Comparison of ENCODE assay signal across 9 cellular contexts in genomic region chr16:67562526-67562917, GRCh38. TPM values are rescaled to one million over a fixed set of nuclear protein-coding genes. Genes with fewer than 3 reads are reported as not detected.
DNase-seq lines count a peak whose midpoint lies in the region; ATAC-seq, FAIRE-seq and TF ChIP-seq lines count a peak whose summit lies in the region.
"Had no signal": no experiment of that assay in that cellular context is flagged by ENCODE, and none has a peak within 500 bp of the region (broad histone marks: within the 10 kb centered on the region; RNA-seq: fewer than 3 reads in every experiment).

Gene CTCF, plus strand, starts transcription at chr16:67562526. Its CDS starts 48,307 bp downstream, at chr16:67610833.

- H3K4me1 ChIP-seq in endothelial cell of umbilical vein (ENCODE audit: control insufficient read depth, extremely low read depth, insufficient read depth, low read length) = peaks cover 18% of the 10 kb centered on the region

- H3K27me3 Mint-ChIP-seq in activated CD4-positive, alpha-beta memory T cell treated with anti-CD3 and anti-CD28 coated beads, Interleukin-2, amount 10 ng/mL, durations not matched to agents 7 days and 5 days = no peaks in the 10 kb centered on the region

- no peaks in the 10 kb centered on the region for H3K9me1 ChIP-seq in endothelial cell of umbilical vein (replicated peaks; ENCODE audit: control insufficient read depth, extremely low read depth, insufficient read depth, low read length)

- intact Hi-C loops in endothelial cell of umbilical vein (cut with micrococcal nuclease) = loop anchor here (1.0 to 5.0 kb wide), 8 partner anchors 15 to 280 kb away; partner anchors contain the start of genes ACD, PARD6A and THAP11

- H3K27ac Mint-ChIP-seq in activated CD4-positive, alpha-beta memory T cell treated with anti-CD3 and anti-CD28 coated beads, Interleukin-2, amount 10 ng/mL, durations not matched to agents 7 days and 5 days = peak within 1 kb of the TSS; percentile 93

- H3K4me3 ChIP-seq in endothelial cell of umbilical vein (replicated peaks in 1 of 3; ENCODE audit: insufficient read depth in 1 of 3, low read depth in 1 of 3, low read length in 3 of 3) = peak within 1 kb of the TSS; percentile 70 to 94 (median 91)

- H3K9ac ChIP-seq in endothelial cell of umbilical vein (replicated peaks; ENCODE audit: extremely low read depth, insufficient read depth, low read length) = peak within 1 kb of the TSS; percentile 98

- BruUV-seq in endothelial cell of umbilical vein (replicated peaks; lab: Mats Ljungman, UMichigan) = no TSS peak

- H3K4me2 ChIP-seq in endothelial cell of umbilical vein (ENCODE audit: insufficient read depth, low read length) = peak within 1 kb of the TSS; percentile 90

- no peaks in the 10 kb centered on the region for H3K9me3 Mint-ChIP-seq in activated CD4-positive, alpha-beta memory T cell treated with anti-CD3 and anti-CD28 coated beads, Interleukin-2, amount 10 ng/mL, durations not matched to agents 7 days and 5 days

- POLR2A ChIA-PET in activated CD4-positive, alpha-beta memory T cell treated with anti-CD3 and anti-CD28 coated beads, Interleukin-2, amount 10 ng/mL, durations not matched to agents 7 days and 5 days (lab: Charles Lee) = interaction anchor here (0.5 to 11.1 kb wide), 35 partner anchors 11 to 579 kb away, joined by 3 to 277 read pairs (median 6); partner anchors contain the start of genes ACD, ATP6V0D1, C16orf86 and CARMIL2
- POLR2A ChIA-PET in endothelial cell of umbilical vein (lab: Charles Lee) = interaction anchor here (0.6 to 3.0 kb wide), 5 partner anchors 15 to 397 kb away, joined by 3 to 24 read pairs (median 4); no protein-coding TSS in a partner anchor

- peaks cover 45% of the 10 kb centered on the region for H3K79me2 ChIP-seq in endothelial cell of umbilical vein (ENCODE audit: control insufficient read depth, insufficient read depth, low read length)

- H3K27me3 ChIP-seq in endothelial cell of umbilical vein (ENCODE audit: control insufficient read depth in 2 of 2, insufficient read depth in 2 of 2, low read length in 2 of 2) = no peaks in the 10 kb centered on the region

- CTCF ChIA-PET in activated CD4-positive, alpha-beta memory T cell treated with anti-CD3 and anti-CD28 coated beads, Interleukin-2, amount 10 ng/mL, durations not matched to agents 7 days and 5 days (lab: Charles Lee) = interaction anchor here (0.6 to 11.4 kb wide), 25 partner anchors 9 to 523 kb away, joined by 3 to 334 read pairs (median 4); partner anchors contain the start of genes ACD, ATP6V0D1, C16orf86 and CARMIL2
- CTCF ChIA-PET in endothelial cell of umbilical vein (lab: Charles Lee) = interaction anchor here (0.9 to 9.9 kb wide), 23 partner anchors 9 to 110 kb away, joined by 3 to 177 read pairs (median 5); partner anchors contain the start of genes ACD, C16orf86, CARMIL2 and ENKD1

- H3K4me3 Mint-ChIP-seq in activated CD4-positive, alpha-beta memory T cell treated with anti-CD3 and anti-CD28 coated beads, Interleukin-2, amount 10 ng/mL, durations not matched to agents 7 days and 5 days = peak within 1 kb of the TSS; percentile 86

- TF ChIP-seq CTCF in endothelial cell of umbilical vein (IDR thresholded peaks at IDR 0.05; ENCODE audit: extremely low read depth in 1 of 2, insufficient read depth in 1 of 2, low read depth in 1 of 2, low read length in 2 of 2) = peak; percentile 47 to 74

- H4K20me1 ChIP-seq in endothelial cell of umbilical vein (replicated peaks; ENCODE audit: control insufficient read depth, extremely low read depth, insufficient read depth, low read length) = no peaks in the 10 kb centered on the region

- peaks cover 45% of the 10 kb centered on the region for H3K4me1 Mint-ChIP-seq in activated CD4-positive, alpha-beta memory T cell treated with anti-CD3 and anti-CD28 coated beads, Interleukin-2, amount 10 ng/mL, durations not matched to agents 7 days and 5 days

- FAIRE-seq in endothelial cell of umbilical vein (lab: Jason Lieb, UNC) = no peak
- FAIRE-seq: endometrium had no signal

- peak; percentile 23 for ATAC-seq in GM18870 (IDR thresholded peaks at IDR 0.05; ENCODE audit: unreplicated experiment)
- peak; percentile 40 for ATAC-seq in HG03103 (IDR thresholded peaks at IDR 0.05; ENCODE audit: low read depth, unreplicated experiment)

- H2AFZ ChIP-seq in endothelial cell of umbilical vein (ENCODE audit: low read depth, low read length) = peak within 1 kb of the TSS; percentile 63

- no peak for TF ChIP-seq POLR2A in endothelial cell of umbilical vein (IDR thresholded peaks at IDR 0.05; ENCODE audit: low read depth, low read length)

- DNase-seq in Ammon's horn (ENCODE audit: low spot score) (peak; percentile 83), NCI-H446 treated with DMSO at 0.1 percent for 48 hours (lab: John Stamatoyannopoulos, UW) (peak; percentile 68), endothelial cell of umbilical vein (ENCODE audit: low read depth, low spot score) (peak; percentile 65), middle frontal gyrus (ENCODE audit: extremely low spot score, low spot score) (peak; percentile 60)
- peak; percentile 85 for DNase-seq in activated CD4-positive, alpha-beta memory T cell treated with anti-CD3 and anti-CD28 coated beads, Interleukin-2, amount 10 ng/mL, durations not matched to agents 7 days and 5 days
- DNase-seq in stimulated activated CD8-positive, alpha-beta memory T cell treated with anti-CD3 and anti-CD28 coated beads, Interleukin-4, amount 100 ng/mL, for 24 hours (ENCODE audit: low read depth) = peak; percentile 68

- H3K36me3 ChIP-seq in endothelial cell of umbilical vein (ENCODE audit: control insufficient read depth in 2 of 2, extremely low read depth in 1 of 2, insufficient read depth in 2 of 2, low read length in 2 of 2) = no peaks in the 10 kb centered on the region

- peaks cover 19% of the 10 kb centered on the region for H3K36me3 Mint-ChIP-seq in activated CD4-positive, alpha-beta memory T cell treated with anti-CD3 and anti-CD28 coated beads, Interleukin-2, amount 10 ng/mL, durations not matched to agents 7 days and 5 days (ENCODE audit: low read depth)

- dilution Hi-C loops in endothelial cell of umbilical vein (cut with MboI; ENCODE audit: extremely low pct_ligation_motif_present, low sequenced_read_pairs) = no loop called here

- H3K27ac ChIP-seq in endothelial cell of umbilical vein (ENCODE audit: insufficient read depth, low read depth, low read length) = peak within 1 kb of the TSS; percentile 96

- no peaks in the 10 kb centered on the region for H3K9me3 ChIP-seq in endothelial cell of umbilical vein (replicated peaks; ENCODE audit: control insufficient read depth, insufficient read depth, low read length)

TF ChIP-seq in endothelial cell of umbilical vein, 7 proteins besides CTCF, POLR2A, EP300 and RAD21:
- no peak for TF ChIP-seq GATA2 (IDR thresholded peaks at IDR 0.05; ENCODE audit: insufficient read depth, insufficient read length, low read depth, low read length)
- TF ChIP-seq JUN (IDR thresholded peaks at IDR 0.05; ENCODE audit: borderline replicate concordance, insufficient read depth, insufficient read length, low read depth) = no peak
- TF ChIP-seq EZH2 (IDR thresholded peaks at IDR 0.05; ENCODE audit: borderline replicate concordance, low read depth, low read length, severe bottlenecking) = no peak
- TF ChIP-seq FOS (IDR thresholded peaks at IDR 0.05; ENCODE audit: borderline replicate concordance, insufficient read depth, low read length) = no peak
- TF ChIP-seq POLR2AphosphoS5 (IDR thresholded peaks at IDR 0.05; ENCODE audit: insufficient read depth, low read depth, low read length) = no peak
- TF ChIP-seq, protein P1, sequence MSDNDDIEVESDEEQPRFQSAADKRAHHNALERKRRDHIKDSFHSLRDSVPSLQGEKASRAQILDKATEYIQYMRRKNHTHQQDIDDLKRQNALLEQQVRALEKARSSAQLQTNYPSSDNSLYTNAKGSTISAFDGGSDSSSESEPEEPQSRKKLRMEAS (IDR thresholded peaks at IDR 0.05; ENCODE audit: insufficient read depth, insufficient read length) = no peak
- TF ChIP-seq MYC (IDR thresholded peaks at IDR 0.05; ENCODE audit: low read depth, low read length) = no peak

RNA-seq across cellular contexts. Expression of gene CTCF, which starts in this region (rescaled TPM):
- total RNA-seq in activated CD4-positive, alpha-beta memory T cell treated with anti-CD3 and anti-CD28 coated beads, Interleukin-2, amount 10 ng/mL, durations not matched to agents 7 days and 5 days = 10 to 100 TPM; 74.9 to 76.9 TPM
- 40.0 and 40.7 TPM in 2 replicates for total RNA-seq in endothelial cell of umbilical vein
- polyA plus RNA-seq in endothelial cell of umbilical vein = 16.9 and 20.7 TPM in 2 replicates
- 27.9 and 31.1 TPM in 2 replicates for polyA plus RNA-seq in endothelial cell of umbilical vein (2011; cell fraction: cytosol; rRNA removed)
- 29.5 and 35.6 TPM in 2 replicates for polyA plus RNA-seq in endothelial cell of umbilical vein (2011; cell fraction: nucleus; rRNA removed)
- polyA plus RNA-seq in endothelial cell of umbilical vein (2012) = 26.3 and 34.7 TPM in 2 replicates
- polyA minus RNA-seq in endothelial cell of umbilical vein = 35.9 and 42.7 TPM in 2 replicates
- polyA minus RNA-seq in endothelial cell of umbilical vein (2011; cell fraction: cytosol; rRNA and poly(A)+ RNA removed) = 32.0 TPM
- polyA minus RNA-seq in endothelial cell of umbilical vein (2011; cell fraction: nucleus; rRNA and poly(A)+ RNA removed) = 21.0 and 28.5 TPM in 2 replicates

Comparison
In these comparisons a context has a peak if more than half of its experiments do, and no peak if none do; other contexts are left out.
1. Peak in every context shown above with its lines: DNase-seq, ATAC-seq, H3K4me3 ChIP-seq and H3K27ac ChIP-seq.